Comparison of ENCODE assay signal across 12 cellular contexts in the genomic region with DNA sequence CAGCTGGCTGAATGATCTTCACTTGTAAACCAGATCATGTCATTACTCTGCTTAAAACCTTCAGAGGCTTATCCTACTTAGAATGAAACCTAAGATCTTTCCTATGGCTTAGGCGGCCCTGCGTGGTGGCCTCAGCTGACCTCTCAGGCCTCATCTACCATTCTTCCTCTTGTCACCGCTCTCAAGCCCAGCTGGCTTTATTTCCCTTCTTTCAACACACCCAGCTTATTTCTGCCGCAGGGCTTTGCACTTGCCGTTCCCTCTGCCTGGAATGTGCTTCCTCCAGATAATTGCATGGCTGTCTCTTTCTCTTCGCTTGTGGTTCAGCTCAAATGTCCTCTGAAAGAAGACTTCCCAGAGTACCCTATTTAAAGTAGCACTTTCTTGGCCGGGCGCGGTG. TPM values are rescaled to one million over a fixed set of nuclear protein-coding genes. Genes with fewer than 3 reads are reported as not detected.
DNase-seq lines count a peak whose midpoint lies in the region; ATAC-seq and TF ChIP-seq lines count a peak whose summit lies in the region.
"Had no signal": no experiment of that assay in that cellular context is flagged by ENCODE, and none has a peak within 500 bp of the region (broad histone marks: within the 10 kb centered on the region; RNA-seq: fewer than 3 reads in every experiment).

No MANE protein-coding gene starts in this region.

- TF ChIP-seq CTCF in HEK293 (tag by site-specific recombination; IDR thresholded peaks at IDR 0.05) (no peak), foreskin fibroblast (IDR thresholded peaks at IDR 0.05; ENCODE audit: low read depth, low read length) (no peak), progenitor cell of endocrine pancreas (IDR thresholded peaks at IDR 0.05; ENCODE audit: unreplicated experiment) (no peak)

- peak overlapping the region; percentile 15 for H3K27ac Mint-ChIP-seq in progenitor cell of endocrine pancreas
- H3K27ac Mint-ChIP-seq: activated CD8-positive, alpha-beta T cell treated with anti-CD3 and anti-CD28 coated beads for 36 hours had no signal

- no peak overlapping the region for H3K4me3 ChIP-seq in HEK293 (ENCODE audit: low read depth, low read length)
- no peak overlapping the region for H3K4me3 ChIP-seq in foreskin fibroblast (ENCODE audit: low read depth in 1 of 2, low read length in 2 of 2)

- CTCF ChIA-PET in HEK293 (lab: Yijun Ruan, JAX) = interaction anchor here (0.6 to 1.7 kb wide), 3 partner anchors 65 to 208 kb away, joined by 3 to 8 read pairs (median 5); no protein-coding TSS in a partner anchor

- ATAC-seq in HG02870 (IDR thresholded peaks at IDR 0.05; ENCODE audit: unreplicated experiment) (no peak), HG03097 (IDR thresholded peaks at IDR 0.05; ENCODE audit: low FRiP score, unreplicated experiment) (no peak)
- ATAC-seq: activated CD8-positive, alpha-beta T cell treated with anti-CD3 and anti-CD28 coated beads for 36 hours had no signal

- no peak overlapping the region for H3K4me3 Mint-ChIP-seq in progenitor cell of endocrine pancreas (ENCODE audit: low read depth)
- H3K4me3 Mint-ChIP-seq: activated CD8-positive, alpha-beta T cell treated with anti-CD3 and anti-CD28 coated beads for 36 hours had no signal

- H3K9me3 Mint-ChIP-seq in progenitor cell of endocrine pancreas (ENCODE audit: low read depth) = no peaks in the 10 kb centered on the region
- H3K9me3 Mint-ChIP-seq: activated CD8-positive, alpha-beta T cell treated with anti-CD3 and anti-CD28 coated beads for 36 hours had no signal

- H3K27me3 Mint-ChIP-seq in progenitor cell of endocrine pancreas = no peaks in the 10 kb centered on the region
- H3K27me3 Mint-ChIP-seq: activated CD8-positive, alpha-beta T cell treated with anti-CD3 and anti-CD28 coated beads for 36 hours had no signal

- H3K4me1 Mint-ChIP-seq in progenitor cell of endocrine pancreas (ENCODE audit: low read depth) = peaks cover 7% of the 10 kb centered on the region

- no peaks in the 10 kb centered on the region for H3K4me1 ChIP-seq in HEK293 (ENCODE audit: control insufficient read depth, insufficient read depth, low read length)

- no peak overlapping the region for H3K27ac ChIP-seq in HEK293 (ENCODE audit: extremely low read depth, low read depth, low read length)
- H3K27ac ChIP-seq: brain microvascular endothelial cell had no signal

- no peaks in the 10 kb centered on the region for H3K9me3 ChIP-seq in HEK293 (ENCODE audit: control insufficient read depth, insufficient read depth, low read depth, low read length)

- H3K36me3 Mint-ChIP-seq in progenitor cell of endocrine pancreas (ENCODE audit: insufficient read depth) = no peaks in the 10 kb centered on the region

- DNase-seq in foreskin fibroblast (peak; percentile 54 to 77), progenitor cell of endocrine pancreas (ENCODE audit: low spot score, unreplicated experiment) (no peak), GOT3 (lab: John Stamatoyannopoulos, UW) (no peak)
- DNase-seq: activated CD8-positive, alpha-beta T cell treated with anti-CD3 and anti-CD28 coated beads for 36 hours; brain microvascular endothelial cell; DND-41; NCI-H1417 treated with DMSO at 0.1 percent for 48 hours; SHP77 treated with DMSO at 0.1 percent for 48 hours had no signal

- POLR2A ChIA-PET in HEK293 (lab: Yijun Ruan, JAX) = interaction anchor here (1.6 kb wide), 1 partner anchor 378 kb away, joined by 4 read pairs; a partner anchor contains a TSS

- H3K36me3 ChIP-seq in HEK293 (ENCODE audit: control insufficient read depth in 2 of 2, insufficient read depth in 1 of 2, low read length in 2 of 2) = no peaks in the 10 kb centered on the region; a peak in 1 of 3 replicates
- H3K36me3 ChIP-seq: brain microvascular endothelial cell had no signal

TF ChIP-seq in HEK293, 187 proteins besides CTCF, POLR2A, EP300 and RAD21:
- TF ChIP-seq ZNF354C (tag by site-specific recombination; IDR thresholded peaks at IDR 0.05; ENCODE audit: borderline replicate concordance, low read depth) (no peak), TRIM28 (IDR thresholded peaks at IDR 0.05; ENCODE audit: borderline replicate concordance, low read length) (0 out of 2 replicates have a peak, but pooled peaks have one; percentile 62), ZNF2 (tag by site-specific recombination; IDR thresholded peaks at IDR 0.05) (no peak)
TF ChIP-seq in HEK293: peak in this region for 1.

TF ChIP-seq in PFSK-1, 5 proteins besides CTCF, POLR2A, EP300 and RAD21:
- TF ChIP-seq TAF1 (IDR thresholded peaks at IDR 0.05; ENCODE audit: borderline replicate concordance, insufficient read depth, low read length) = no peak
- no peak for TF ChIP-seq POLR2AphosphoS5 (IDR thresholded peaks at IDR 0.05; ENCODE audit: low read depth, low read length)
- TF ChIP-seq FOXP2 (optimal IDR thresholded peaks at IDR 0.05; ENCODE audit: borderline replicate concordance, extremely low read depth, extremely low read length, insufficient read depth) = peak; percentile 54
- peak; percentile 94; the same call in 1 of the 2 replicates for TF ChIP-seq SIN3A (IDR thresholded peaks at IDR 0.05; ENCODE audit: borderline replicate concordance, insufficient read depth, low read length)
- TF ChIP-seq, protein P1, sequence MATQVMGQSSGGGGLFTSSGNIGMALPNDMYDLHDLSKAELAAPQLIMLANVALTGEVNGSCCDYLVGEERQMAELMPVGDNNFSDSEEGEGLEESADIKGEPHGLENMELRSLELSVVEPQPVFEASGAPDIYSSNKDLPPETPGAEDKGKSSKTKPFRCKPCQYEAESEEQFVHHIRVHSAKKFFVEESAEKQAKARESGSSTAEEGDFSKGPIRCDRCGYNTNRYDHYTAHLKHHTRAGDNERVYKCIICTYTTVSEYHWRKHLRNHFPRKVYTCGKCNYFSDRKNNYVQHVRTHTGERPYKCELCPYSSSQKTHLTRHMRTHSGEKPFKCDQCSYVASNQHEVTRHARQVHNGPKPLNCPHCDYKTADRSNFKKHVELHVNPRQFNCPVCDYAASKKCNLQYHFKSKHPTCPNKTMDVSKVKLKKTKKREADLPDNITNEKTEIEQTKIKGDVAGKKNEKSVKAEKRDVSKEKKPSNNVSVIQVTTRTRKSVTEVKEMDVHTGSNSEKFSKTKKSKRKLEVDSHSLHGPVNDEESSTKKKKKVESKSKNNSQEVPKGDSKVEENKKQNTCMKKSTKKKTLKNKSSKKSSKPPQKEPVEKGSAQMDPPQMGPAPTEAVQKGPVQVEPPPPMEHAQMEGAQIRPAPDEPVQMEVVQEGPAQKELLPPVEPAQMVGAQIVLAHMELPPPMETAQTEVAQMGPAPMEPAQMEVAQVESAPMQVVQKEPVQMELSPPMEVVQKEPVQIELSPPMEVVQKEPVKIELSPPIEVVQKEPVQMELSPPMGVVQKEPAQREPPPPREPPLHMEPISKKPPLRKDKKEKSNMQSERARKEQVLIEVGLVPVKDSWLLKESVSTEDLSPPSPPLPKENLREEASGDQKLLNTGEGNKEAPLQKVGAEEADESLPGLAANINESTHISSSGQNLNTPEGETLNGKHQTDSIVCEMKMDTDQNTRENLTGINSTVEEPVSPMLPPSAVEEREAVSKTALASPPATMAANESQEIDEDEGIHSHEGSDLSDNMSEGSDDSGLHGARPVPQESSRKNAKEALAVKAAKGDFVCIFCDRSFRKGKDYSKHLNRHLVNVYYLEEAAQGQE (IDR thresholded peaks at IDR 0.05; ENCODE audit: insufficient read depth in 1 of 2, low read depth in 2 of 2, low read length in 2 of 2) = peak in 1 of 2 experiments; percentile 52; a peak in 1 of 4 replicates
TF ChIP-seq in PFSK-1: peak in this region for 3.

RNA-seq across cellular contexts. Expression of a gene that starts 3.6 kb away (rescaled TPM):
- 60.7 TPM for polyA plus RNA-seq in PFSK-1 (2012; ENCODE audit: insufficient read length, low read depth)
- 18.4 TPM in 2 replicates for total RNA-seq in progenitor cell of endocrine pancreas

RNA-seq across cellular contexts. Expression of a gene that starts 22.4 kb away (rescaled TPM):
- 39.4 TPM for polyA plus RNA-seq in PFSK-1 (2012; ENCODE audit: insufficient read length, low read depth)
- 87.4 and 92.1 TPM in 2 replicates for total RNA-seq in progenitor cell of endocrine pancreas

RNA-seq across cellular contexts. Expression of a gene that starts 49.4 kb away (rescaled TPM):
- polyA plus RNA-seq in PFSK-1 (2012; ENCODE audit: insufficient read length, low read depth) = 64.6 TPM
- 64.7 and 72.4 TPM in 2 replicates for total RNA-seq in progenitor cell of endocrine pancreas

RNA-seq across cellular contexts. Expression of a gene that starts 54.4 kb away (rescaled TPM):
- not detected for polyA plus RNA-seq in PFSK-1 (2012; ENCODE audit: insufficient read length, low read depth)
- 0.43 TPM in 1 of 2 replicates, not detected in the other for total RNA-seq in progenitor cell of endocrine pancreas
- total RNA-seq: activated CD8-positive, alpha-beta T cell treated with anti-CD3 and anti-CD28 coated beads for 36 hours had no signal

Comparison
In these comparisons a context has a peak if more than half of its experiments do, and no peak if none do; other contexts are left out.
1. DNase-seq: peak in foreskin fibroblast (2 of 2); none in progenitor cell of endocrine pancreas (single experiment) and GOT3 (single experiment).